7 cellular contexts compared by ENCODE assay signal in the genomic region with DNA sequence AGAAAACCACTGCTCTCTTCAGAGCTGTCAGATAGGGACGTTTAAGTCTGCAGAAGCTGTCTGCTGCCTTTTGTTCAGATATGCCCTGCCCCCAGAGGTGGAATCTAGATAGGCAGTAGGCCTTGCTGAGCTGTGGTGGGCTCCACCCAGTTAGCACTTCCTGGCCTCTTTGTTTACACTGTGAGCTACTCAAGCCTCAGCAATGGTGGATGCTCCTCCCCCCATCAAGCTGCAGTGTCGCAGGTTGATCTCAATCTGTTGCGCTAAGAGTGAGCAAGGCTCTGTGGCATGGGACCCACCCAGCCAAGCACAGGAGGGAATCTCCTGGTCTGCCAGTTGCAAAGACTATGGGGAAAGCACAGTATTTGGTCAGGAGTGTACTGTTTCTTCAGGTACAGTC. TPM values are rescaled to one million over a fixed set of nuclear protein-coding genes. Genes with fewer than 3 reads are reported as not detected.
DNase-seq lines count a peak whose midpoint lies in the region; TF ChIP-seq lines count a peak whose summit lies in the region.
"Not testable (repeated sequence)": the region's sequence is repeated elsewhere in the genome, so short reads cannot be mapped to it uniquely, and the experiment has no call there.

No MANE protein-coding gene starts in this region.

- H3K27me3 ChIP-seq in neuronal stem cell (ENCODE audit: control insufficient read depth in 3 of 3, insufficient read depth in 3 of 3, low read depth in 1 of 3, low read length in 3 of 3) = not testable (repeated sequence)

- H4K91ac ChIP-seq in neuronal stem cell (ENCODE audit: low read depth, low read length, poor library complexity) = not testable (repeated sequence)

- H2BK120ac ChIP-seq in neuronal stem cell (ENCODE audit: low read depth, low read length) = not testable (repeated sequence)

- not testable (repeated sequence) for H3K14ac ChIP-seq in neuronal stem cell (ENCODE audit: low read length)

- H3K27me3 Mint-ChIP-seq in activated CD4-positive, alpha-beta memory T cell treated with anti-CD3 and anti-CD28 coated beads for 36 hours = not testable (repeated sequence)

- intact Hi-C loops in activated CD4-positive, alpha-beta memory T cell treated with anti-CD3 and anti-CD28 coated beads for 36 hours (cut with micrococcal nuclease) = not testable (repeated sequence)

- not testable (repeated sequence) for H2AK5ac ChIP-seq in neuronal stem cell (ENCODE audit: low read depth, low read length)

- not testable (repeated sequence) for H3K4me3 Mint-ChIP-seq in activated CD4-positive, alpha-beta memory T cell treated with anti-CD3 and anti-CD28 coated beads for 36 hours

- peaks cover 18% of the 10 kb centered on the region for H3K4me1 Mint-ChIP-seq in activated CD4-positive, alpha-beta memory T cell treated with anti-CD3 and anti-CD28 coated beads for 36 hours (ENCODE audit: low read depth)

- H3K27ac Mint-ChIP-seq in activated CD4-positive, alpha-beta memory T cell treated with anti-CD3 and anti-CD28 coated beads for 36 hours = not testable (repeated sequence)

- DNase-seq in GM12865 (ENCODE audit: low read depth) = peak; percentile 14
- DNase-seq in NCI-H82 (lab: John Stamatoyannopoulos, UW) = peak; percentile 29
- peak in 3 of 5 donors; percentile 5 to 50 (median 24) for DNase-seq in T-helper 1 cell
- DNase-seq in activated CD4-positive, alpha-beta memory T cell treated with anti-CD3 and anti-CD28 coated beads for 36 hours = peak; percentile 22
- DNase-seq in activated effector memory CD4-positive, alpha-beta T cell treated with Interleukin-2 at 50 U/mL for 16 hours = peak; percentile 35
- DNase-seq in effector CD4-positive, alpha-beta T cell = peak; percentile 10
- not testable (repeated sequence) for DNase-seq in neuronal stem cell (ENCODE audit: low spot score)

- H3K36me3 ChIP-seq in neuronal stem cell (replicated peaks in 1 of 2; ENCODE audit: control insufficient read depth in 2 of 2, insufficient read depth in 2 of 2, low read length in 2 of 2) = not testable (repeated sequence)

- not testable (repeated sequence) for H3K23ac ChIP-seq in neuronal stem cell (ENCODE audit: low read depth, low read length, poor library complexity)

- not testable (repeated sequence) for H3K27ac ChIP-seq in neuronal stem cell (replicated peaks; ENCODE audit: low read length)

- H3K36me3 Mint-ChIP-seq in activated CD4-positive, alpha-beta memory T cell treated with anti-CD3 and anti-CD28 coated beads for 36 hours = peaks cover 12% of the 10 kb centered on the region

- H3K4ac ChIP-seq in neuronal stem cell (ENCODE audit: low read length) = not testable (repeated sequence)

- H2BK15ac ChIP-seq in neuronal stem cell (ENCODE audit: low read length) = not testable (repeated sequence)

- not testable (repeated sequence) for H3K79me1 ChIP-seq in neuronal stem cell (ENCODE audit: low read depth, low read length)

- not testable (repeated sequence) for H3K18ac ChIP-seq in neuronal stem cell (ENCODE audit: low read length)

- POLR2A ChIA-PET in activated CD4-positive, alpha-beta memory T cell treated with anti-CD3 and anti-CD28 coated beads for 36 hours (lab: Charles Lee) = not testable (repeated sequence)

- H3K9me3 ChIP-seq in neuronal stem cell (replicated peaks in 1 of 2; ENCODE audit: control insufficient read depth in 2 of 2, insufficient read depth in 1 of 2, low read depth in 1 of 2, low read length in 2 of 2) = not testable (repeated sequence)

- no CpG with 5 or more reads among the region's 3 CpGs for WGBS in neuronal stem cell (ENCODE audit: extremely low coverage in 2 of 2, insufficient read length in 2 of 2, insufficient replicate concordance in 1 of 2), 2 donors

- peak overlapping the region; percentile 86 for H2AFZ ChIP-seq in neuronal stem cell (ENCODE audit: low read length)

- not testable (repeated sequence) for H3K4me2 ChIP-seq in neuronal stem cell (ENCODE audit: insufficient read depth, low read length, poor library complexity, severe bottlenecking)

- H2BK5ac ChIP-seq in neuronal stem cell (ENCODE audit: low read length) = not testable (repeated sequence)

- not testable (repeated sequence) for H3K4me1 ChIP-seq in neuronal stem cell (ENCODE audit: control insufficient read depth in 2 of 2, insufficient read depth in 1 of 2, low read depth in 1 of 2, low read length in 2 of 2)

- H2BK12ac ChIP-seq in neuronal stem cell (ENCODE audit: low read length) = not testable (repeated sequence)

- H4K8ac ChIP-seq in neuronal stem cell (ENCODE audit: low read depth, low read length) = not testable (repeated sequence)

- TF ChIP-seq CTCF in GM12865 (IDR thresholded peaks at IDR 0.05; ENCODE audit: insufficient read depth, low read depth, low read length, missing control alignments) = not testable (repeated sequence)

- CTCF ChIA-PET in activated CD4-positive, alpha-beta memory T cell treated with anti-CD3 and anti-CD28 coated beads for 36 hours (lab: Charles Lee) = not testable (repeated sequence)

- H3K9ac ChIP-seq in neuronal stem cell (ENCODE audit: low read depth, low read length, poor library complexity) = not testable (repeated sequence)

- H3K4me3 ChIP-seq in GM12865 (ENCODE audit: low read depth, low read length); neuronal stem cell (ENCODE audit: low read length in 2 of 2): not testable (repeated sequence)

- peaks cover 24% of the 10 kb centered on the region for H3K9me3 Mint-ChIP-seq in activated CD4-positive, alpha-beta memory T cell treated with anti-CD3 and anti-CD28 coated beads for 36 hours

RNA-seq across cellular contexts. Expression of a gene that starts 59.2 kb away (rescaled TPM):
- 1 to 10 TPM; 6.8 to 9.3 TPM for total RNA-seq in activated CD4-positive, alpha-beta memory T cell treated with anti-CD3 and anti-CD28 coated beads for 36 hours
- polyA plus RNA-seq in neuronal stem cell (2013, experiment 1 of 2) = 6.5 TPM
- 6.5 TPM for polyA plus RNA-seq in neuronal stem cell (2013, experiment 2 of 2)
